In the genomic region with DNA sequence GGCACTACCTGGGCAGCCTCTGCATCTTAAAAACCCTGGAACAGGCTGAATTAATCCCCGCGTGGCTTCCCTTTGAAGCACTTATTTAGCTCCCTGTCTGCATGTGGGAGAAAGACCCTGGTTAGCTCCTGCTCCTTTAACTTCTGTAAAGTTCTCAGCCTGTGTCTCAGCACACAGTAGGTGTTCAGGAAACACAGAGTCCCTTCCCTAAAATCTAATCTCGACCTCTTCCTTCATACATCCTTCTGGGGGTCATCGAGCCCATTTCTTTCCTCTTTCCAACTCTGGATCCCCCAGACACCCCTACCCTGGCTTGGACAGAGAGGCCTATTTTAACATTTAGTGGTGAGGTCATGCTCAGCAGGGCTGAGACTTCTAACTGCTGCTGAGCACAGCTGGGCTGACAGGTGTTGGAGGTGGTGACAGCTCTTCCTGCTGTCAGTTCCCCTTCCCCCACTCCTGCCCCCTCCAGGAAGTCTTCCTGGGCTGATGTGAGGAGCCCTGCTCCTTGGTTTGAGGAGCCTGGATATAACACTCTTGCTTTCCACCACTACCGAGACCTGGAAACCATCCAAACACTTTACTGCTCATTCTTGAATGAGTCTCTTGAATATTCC, we compare ENCODE assay signal across 10 cellular contexts. TPM values are rescaled to one million over a fixed set of nuclear protein-coding genes. Genes with fewer than 3 reads are reported as not detected.
DNase-seq lines count a peak whose midpoint lies in the region; ATAC-seq, FAIRE-seq and TF ChIP-seq lines count a peak whose summit lies in the region.
"Had no signal": no experiment of that assay in that cellular context is flagged by ENCODE, and none has a peak within 500 bp of the region (broad histone marks: within the 10 kb centered on the region; RNA-seq: fewer than 3 reads in every experiment).

No MANE protein-coding gene starts in this region.

- DNase-seq in CD14-positive monocyte (ENCODE audit: low spot score) (no peak), GM12892 (ENCODE audit: insufficient read length) (no peak), OCI-LY7 (ENCODE audit: low spot score) (peak; percentile 92), immature natural killer cell (no peak), anterior cingulate cortex (lab: John Stamatoyannopoulos, UW) (no peak), T1000 (lab: John Stamatoyannopoulos, UW) (no peak)
- DNase-seq: mesendoderm had no signal

- peak overlapping the region; percentile 90 for H3K4me2 ChIP-seq in OCI-LY7 (ENCODE audit: low read length)

- H3K36me3 Mint-ChIP-seq in CD14-positive monocyte (peaks cover 7 to 24% of the 10 kb centered on the region in 2 donors), immature natural killer cell (no peaks in the 10 kb centered on the region)

- H3K4me3 ChIP-seq in OCI-LY7 (ENCODE audit: low read depth, low read length, poor library complexity, severe bottlenecking), result peak overlapping the region; percentile 84

- intact Hi-C loops in CD14-positive monocyte (cut with micrococcal nuclease), result loop anchor here in 1 of 2 donors (5.0 kb wide), 1 partner anchor 183 kb away; the partner anchor contains the start of gene HNRNPR
- intact Hi-C loops in OCI-LY7 (cut with micrococcal nuclease; ENCODE audit: unreplicated experiment), result loop anchor here (1.0 to 10.0 kb wide), 6 partner anchors 14 to 1217 kb away; partner anchors contain the start of genes ASAP3 and HNRNPR

- BruUV-seq in OCI-LY7 (replicated peaks; lab: Mats Ljungman, UMichigan), result TSS peak; percentile 41

- no peak overlapping the region for H2AFZ ChIP-seq in OCI-LY7 (ENCODE audit: low read length)

- POLR2A ChIA-PET in OCI-LY7 (lab: Charles Lee), result interaction anchor here (0.6 to 6.3 kb wide), 17 partner anchors 11 to 1715 kb away, joined by 3 to 35 read pairs (median 4); partner anchors contain the start of genes HNRNPR, ID3 and ZNF436

- ATAC-seq in GM21717 (IDR thresholded peaks at IDR 0.05; ENCODE audit: unreplicated experiment) (no peak), SK-N-SH treated with all-trans-retinoic acid at 6 μM for 48 hours (no peak)
- ATAC-seq: Right ventricle myocardium inferior had no signal

- H3K4me1 ChIP-seq in OCI-LY7 (ENCODE audit: insufficient read depth, low read length, poor library complexity, severe bottlenecking), result peaks cover 61% of the 10 kb centered on the region

- H3K9me3 ChIP-seq in OCI-LY7 (ENCODE audit: low read length), result no peaks in the 10 kb centered on the region

- CTCF ChIA-PET in OCI-LY7 (lab: Charles Lee; ENCODE audit: unreplicated experiment), result interaction anchor here (0.5 to 2.0 kb wide), 2 partner anchors 10 to 41 kb away, joined by 7 read pairs; no protein-coding TSS in a partner anchor

- H3K27ac Mint-ChIP-seq in CD14-positive monocyte (peak overlapping the region; percentile 85 to 99 (median 94)), immature natural killer cell (peak overlapping the region; percentile 46 to 90 (median 78))

- H3K27ac ChIP-seq in OCI-LY7 (ENCODE audit: low read depth, low read length, poor library complexity, severe bottlenecking), result peak overlapping the region; percentile 98

- TF ChIP-seq POLR2A in GM12892 (IDR thresholded peaks at IDR 0.05; ENCODE audit: low read depth, low read length), result no peak

- peaks cover 100% of the 10 kb centered on the region for H3K79me2 ChIP-seq in OCI-LY7 (ENCODE audit: insufficient read depth, low read depth, low read length)

- peaks cover 22% of the 10 kb centered on the region for H4K20me1 ChIP-seq in OCI-LY7 (ENCODE audit: insufficient read depth, low read length)

- H3K9me2 ChIP-seq in OCI-LY7 (ENCODE audit: insufficient read depth, low read length), result no peaks in the 10 kb centered on the region

- TF ChIP-seq CTCF in CD14-positive monocyte (IDR thresholded peaks at IDR 0.05), result no peak
- TF ChIP-seq CTCF in OCI-LY7 (conservative IDR thresholded peaks at IDR 0.05; ENCODE audit: low read length), result no peak

- H3K27me3 Mint-ChIP-seq in CD14-positive monocyte (ENCODE audit: low read depth in 3 of 3), result no peaks in the 10 kb centered on the region
- H3K27me3 Mint-ChIP-seq in immature natural killer cell (ENCODE audit: low read depth in 3 of 3), result peaks cover 2 to 3% (median 2%) of the 10 kb centered on the region in 3 donors

- H3K4me1 Mint-ChIP-seq in CD14-positive monocyte (peaks cover 90% of the 10 kb centered on the region), immature natural killer cell (peaks cover 62 to 68% of the 10 kb centered on the region in 2 donors)

- peaks cover 98% of the 10 kb centered on the region for H3K36me3 ChIP-seq in OCI-LY7 (ENCODE audit: insufficient read depth, low read length)

- FAIRE-seq in GM12892 (lab: Jason Lieb, UNC), result peak; percentile 90

- H3K9me3 Mint-ChIP-seq in CD14-positive monocyte (peaks cover 0 to 2% (median 0%) of the 10 kb centered on the region in 7 donors), immature natural killer cell (no peaks in the 10 kb centered on the region)

- H3K4me3 Mint-ChIP-seq in CD14-positive monocyte, result peak overlapping the region; percentile 1 to 38
- H3K4me3 Mint-ChIP-seq in immature natural killer cell, result peak overlapping the region; percentile 47 to 76 (median 69)

TF ChIP-seq in SK-N-SH treated with all-trans-retinoic acid at 6 μM for 48 hours, 23 proteins besides CTCF, POLR2A, EP300 and RAD21:
- TF ChIP-seq, protein P1, sequence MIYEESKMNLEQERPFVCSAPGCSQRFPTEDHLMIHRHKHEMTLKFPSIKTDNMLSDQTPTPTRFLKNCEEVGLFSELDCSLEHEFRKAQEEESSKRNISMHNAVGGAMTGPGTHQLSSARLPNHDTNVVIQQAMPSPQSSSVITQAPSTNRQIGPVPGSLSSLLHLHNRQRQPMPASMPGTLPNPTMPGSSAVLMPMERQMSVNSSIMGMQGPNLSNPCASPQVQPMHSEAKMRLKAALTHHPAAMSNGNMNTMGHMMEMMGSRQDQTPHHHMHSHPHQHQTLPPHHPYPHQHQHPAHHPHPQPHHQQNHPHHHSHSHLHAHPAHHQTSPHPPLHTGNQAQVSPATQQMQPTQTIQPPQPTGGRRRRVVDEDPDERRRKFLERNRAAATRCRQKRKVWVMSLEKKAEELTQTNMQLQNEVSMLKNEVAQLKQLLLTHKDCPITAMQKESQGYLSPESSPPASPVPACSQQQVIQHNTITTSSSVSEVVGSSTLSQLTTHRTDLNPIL (CRISPR knock-in tag; IDR thresholded peaks at IDR 0.05; ENCODE audit: low read depth), result no peak
- no peak for TF ChIP-seq ZNF70 (CRISPR knock-in tag; IDR thresholded peaks at IDR 0.05)
- TF ChIP-seq GLIS3 (CRISPR knock-in tag; IDR thresholded peaks at IDR 0.05), result no peak
- TF ChIP-seq OSR1 (CRISPR knock-in tag; IDR thresholded peaks at IDR 0.05), result no peak
- no peak for TF ChIP-seq BACH2 (CRISPR knock-in tag; IDR thresholded peaks at IDR 0.05; ENCODE audit: borderline replicate concordance)
- no peak for TF ChIP-seq SNAI2 (CRISPR knock-in tag; IDR thresholded peaks at IDR 0.05)
- no peak for TF ChIP-seq TCF4 (CRISPR knock-in tag; IDR thresholded peaks at IDR 0.05; ENCODE audit: borderline replicate concordance)
- no peak for TF ChIP-seq CSDC2 (CRISPR knock-in tag; IDR thresholded peaks at IDR 0.05)
- no peak for TF ChIP-seq POU6F1 (CRISPR knock-in tag; IDR thresholded peaks at IDR 0.05; ENCODE audit: borderline replicate concordance, low read depth)

RNA-seq across cellular contexts. Expression of gene E2F2, which starts 5.4 kb away (rescaled TPM):
- polyA plus RNA-seq in CD14-positive monocyte (1 to 10 TPM in 1 of 2 donors, under 1 TPM in 1; 0.24 to 1.8 TPM), immature natural killer cell (1 to 10 TPM in 2 of 3 donors, under 1 TPM in 1; 0.28 to 1.3 (median 1.2) TPM)
- polyA plus RNA-seq in GM12892 (2012; ENCODE audit: missing spikeins), result 2.0 TPM
- total RNA-seq in OCI-LY7 (2014; rRNA removed; shearing (Covaris generic)), result 176 and 203 TPM in 2 replicates
- total RNA-seq in OCI-LY7 (2022), result 212 and 224 TPM in 2 replicates

RNA-seq across cellular contexts. Expression of gene ID3, which starts 33.6 kb away (rescaled TPM):
- 1 to 10 TPM; 1.1 to 2.5 TPM for polyA plus RNA-seq in CD14-positive monocyte
- polyA plus RNA-seq in GM12892 (2012; ENCODE audit: missing spikeins), result 101 TPM
- 1,286 and 1,658 TPM in 2 replicates for total RNA-seq in OCI-LY7 (2014; rRNA removed; shearing (Covaris generic))
- total RNA-seq in OCI-LY7 (2022), result 621 and 629 TPM in 2 replicates
- 1 to 10 TPM in 1 of 3 donors, under 1 TPM in 1, not detected in 1; 0.28 to 2.5 TPM for polyA plus RNA-seq in immature natural killer cell

RNA-seq across cellular contexts. Expression of gene ASAP3, which starts 41.7 kb away (rescaled TPM):
- under 1 TPM in 1 of 2 donors, not detected in 1; 0.27 TPM for polyA plus RNA-seq in CD14-positive monocyte
- polyA plus RNA-seq in GM12892 (2012; ENCODE audit: missing spikeins), result 0.06 TPM
- 5.4 and 5.9 TPM in 2 replicates for total RNA-seq in OCI-LY7 (2014; rRNA removed; shearing (Covaris generic))
- 14.9 and 18.0 TPM in 2 replicates for total RNA-seq in OCI-LY7 (2022)
- polyA plus RNA-seq in immature natural killer cell, result not detected
